ENCODE assay signal across 12 cellular contexts in genomic region chr14:100827140-100827517, GRCh38. TPM values are rescaled to one million over a fixed set of nuclear protein-coding genes. Genes with fewer than 3 reads are reported as not detected.
DNase-seq lines count a peak whose midpoint lies in the region; ATAC-seq and TF ChIP-seq lines count a peak whose summit lies in the region.
"Had no signal": no experiment of that assay in that cellular context is flagged by ENCODE, and none has a peak within 500 bp of the region (broad histone marks: within the 10 kb centered on the region; RNA-seq: fewer than 3 reads in every experiment).

No MANE protein-coding gene starts in this region.

- peak overlapping the region; percentile 85 for H3K4me3 ChIP-seq in AG09309 (ENCODE audit: control insufficient read depth, low read depth, low read length)
- H3K4me3 ChIP-seq in endocrine pancreas (ENCODE audit: control insufficient read depth, insufficient read depth, low read length), result no peak overlapping the region
- peak overlapping the region in 1 of 2 donors; percentile 56 for H3K4me3 ChIP-seq in neuronal stem cell (ENCODE audit: low read length in 2 of 2)
- no peak overlapping the region for H3K4me3 ChIP-seq in naive thymus-derived CD4-positive, alpha-beta T cell (ENCODE audit: low read length)
- H3K4me3 ChIP-seq: K562 had no signal

- POLR2A ChIA-PET in naive thymus-derived CD4-positive, alpha-beta T cell (lab: Charles Lee), result no interaction called here

- no peak overlapping the region for H3K4me2 ChIP-seq in neuronal stem cell (ENCODE audit: insufficient read depth, low read length, poor library complexity, severe bottlenecking)

- H3K4ac ChIP-seq in neuronal stem cell (ENCODE audit: low read length), result no peak overlapping the region

- H3K4me1 ChIP-seq in endocrine pancreas (ENCODE audit: control insufficient read depth, insufficient read depth, low read length), result no peaks in the 10 kb centered on the region
- H3K4me1 ChIP-seq in neuronal stem cell (ENCODE audit: control insufficient read depth in 2 of 2, insufficient read depth in 1 of 2, low read depth in 1 of 2, low read length in 2 of 2), result peaks cover 27 to 33% of the 10 kb centered on the region in 2 donors
- no peaks in the 10 kb centered on the region for H3K4me1 ChIP-seq in naive thymus-derived CD4-positive, alpha-beta T cell (ENCODE audit: control insufficient read depth in 2 of 2, insufficient read depth in 2 of 2, low read length in 2 of 2)

- H2BK120ac ChIP-seq in neuronal stem cell (ENCODE audit: low read depth, low read length), result peak overlapping the region; percentile 90

- H3K14ac ChIP-seq in neuronal stem cell (ENCODE audit: low read length), result no peak overlapping the region

- no peak overlapping the region for H4K8ac ChIP-seq in neuronal stem cell (ENCODE audit: low read depth, low read length)

- peak overlapping the region; percentile 99 for H2AK5ac ChIP-seq in neuronal stem cell (ENCODE audit: low read depth, low read length)

- no peak overlapping the region for H3K27ac Mint-ChIP-seq in naive thymus-derived CD4-positive, alpha-beta T cell

- H4K91ac ChIP-seq in neuronal stem cell (ENCODE audit: low read depth, low read length, poor library complexity), result peak overlapping the region; percentile 23

- H2BK5ac ChIP-seq in neuronal stem cell (ENCODE audit: low read length), result peak overlapping the region; percentile 99

- DNase-seq in AG09309 (ENCODE audit: low read depth) (no peak), neuronal stem cell (ENCODE audit: low spot score) (no peak), NCI-H1436 (lab: John Stamatoyannopoulos, UW) (no peak), NCI-H345 (lab: John Stamatoyannopoulos, UW) (no peak)
- DNase-seq in naive thymus-derived CD4-positive, alpha-beta T cell, result no peak
- DNase-seq: activated naive CD4-positive, alpha-beta T cell; COR-L47; NK-92 treated with Interleukin-12 subunit alpha and Interleukin-12 subunit beta, amount 100 ng/mL, for 24 hours had no signal

- peak overlapping the region; percentile 30 for H3K9ac ChIP-seq in endocrine pancreas (ENCODE audit: control insufficient read depth, insufficient read depth, low read length)
- H3K9ac ChIP-seq in neuronal stem cell (ENCODE audit: low read depth, low read length, poor library complexity), result no peak overlapping the region

- peak overlapping the region in 1 of 10 donors; percentile 43 for H3K4me3 Mint-ChIP-seq in naive thymus-derived CD4-positive, alpha-beta T cell

- H3K27me3 Mint-ChIP-seq in naive thymus-derived CD4-positive, alpha-beta T cell, result peaks cover 43 to 63% (median 48%) of the 10 kb centered on the region in 5 donors

- H3K36me3 ChIP-seq in endocrine pancreas (ENCODE audit: control insufficient read depth, insufficient read depth, low read length), result no peaks in the 10 kb centered on the region
- H3K36me3 ChIP-seq in neuronal stem cell (replicated peaks in 1 of 2; ENCODE audit: control insufficient read depth in 2 of 2, insufficient read depth in 2 of 2, low read length in 2 of 2), result no peaks in the 10 kb centered on the region
- H3K36me3 ChIP-seq in naive thymus-derived CD4-positive, alpha-beta T cell (ENCODE audit: control insufficient read depth in 2 of 3, insufficient read depth in 3 of 3, low read length in 3 of 3), result no peaks in the 10 kb centered on the region

- TF ChIP-seq CTCF in AG09309 (IDR thresholded peaks at IDR 0.05; ENCODE audit: control insufficient read depth, insufficient read depth, low read depth, low read length, missing control alignments), result peak; percentile 61
- peak; percentile 52 for TF ChIP-seq CTCF in LNCAP (IDR thresholded peaks at IDR 0.05)

- no peaks in the 10 kb centered on the region for H3K27me3 ChIP-seq in endocrine pancreas (ENCODE audit: control insufficient read depth, insufficient read depth, low read length)
- no peaks in the 10 kb centered on the region for H3K27me3 ChIP-seq in neuronal stem cell (ENCODE audit: control insufficient read depth in 3 of 3, insufficient read depth in 3 of 3, low read depth in 1 of 3, low read length in 3 of 3)
- peaks cover 0 to 3% of the 10 kb centered on the region in 2 donors for H3K27me3 ChIP-seq in naive thymus-derived CD4-positive, alpha-beta T cell (ENCODE audit: control insufficient read depth in 2 of 2, insufficient read depth in 2 of 2, low read length in 2 of 2)

- H2BK15ac ChIP-seq in neuronal stem cell (ENCODE audit: low read length), result peak overlapping the region; percentile 71

- H2BK12ac ChIP-seq in neuronal stem cell (ENCODE audit: low read length), result peak overlapping the region; percentile 98

- no peak overlapping the region for H2AFZ ChIP-seq in neuronal stem cell (ENCODE audit: low read length)

- CTCF ChIA-PET in naive thymus-derived CD4-positive, alpha-beta T cell (lab: Charles Lee), result no interaction called here

- peak overlapping the region; percentile 90 for H3K18ac ChIP-seq in neuronal stem cell (ENCODE audit: low read length)

- H3K36me3 Mint-ChIP-seq in naive thymus-derived CD4-positive, alpha-beta T cell, result peaks cover 0 to 3% (median 0%) of the 10 kb centered on the region in 5 donors

- no peak overlapping the region for H3K23ac ChIP-seq in neuronal stem cell (ENCODE audit: low read depth, low read length, poor library complexity)

- H3K27ac ChIP-seq in neuronal stem cell (replicated peaks; ENCODE audit: low read length), result peak overlapping the region; percentile 33
- no peak overlapping the region for H3K27ac ChIP-seq in naive thymus-derived CD4-positive, alpha-beta T cell (ENCODE audit: low read depth, low read length)

- no peaks in the 10 kb centered on the region for H3K9me3 ChIP-seq in endocrine pancreas (ENCODE audit: control insufficient read depth, low read length)
- H3K9me3 ChIP-seq in neuronal stem cell (replicated peaks in 1 of 2; ENCODE audit: control insufficient read depth in 2 of 2, insufficient read depth in 1 of 2, low read depth in 1 of 2, low read length in 2 of 2), result peaks cover 16 to 22% of the 10 kb centered on the region in 2 donors
- H3K9me3 ChIP-seq in naive thymus-derived CD4-positive, alpha-beta T cell (ENCODE audit: control insufficient read depth in 2 of 3, low read length in 3 of 3), result no peaks in the 10 kb centered on the region

- H3K4me1 Mint-ChIP-seq in naive thymus-derived CD4-positive, alpha-beta T cell, result peaks cover 0 to 20% (median 4%) of the 10 kb centered on the region in 7 donors

- ATAC-seq in HG02759 (IDR thresholded peaks at IDR 0.05; ENCODE audit: unreplicated experiment), result no peak
- no peak for ATAC-seq in naive thymus-derived CD4-positive, alpha-beta T cell

- H3K79me1 ChIP-seq in neuronal stem cell (ENCODE audit: low read depth, low read length), result no peaks in the 10 kb centered on the region

- H3K9me3 Mint-ChIP-seq in naive thymus-derived CD4-positive, alpha-beta T cell, result peaks cover 0 to 14% (median 5%) of the 10 kb centered on the region in 11 donors

- intact Hi-C loops in naive thymus-derived CD4-positive, alpha-beta T cell (cut with micrococcal nuclease), result no loop called here

- no CpG with 5 or more reads among the region's 25 CpGs for WGBS in neuronal stem cell (ENCODE audit: extremely low coverage in 2 of 2, insufficient read length in 2 of 2, insufficient replicate concordance in 1 of 2), 2 donors

RNA-seq across cellular contexts. Expression of gene MEG3, which starts 1.2 kb away (rescaled TPM):
- 61.0 TPM for polyA plus RNA-seq in neuronal stem cell (2013, experiment 1 of 2)
- polyA plus RNA-seq in neuronal stem cell (2013, experiment 2 of 2), result 58.1 TPM
- total RNA-seq in naive thymus-derived CD4-positive, alpha-beta T cell, result 1 to 10 TPM in 1 of 5 experiments, under 1 TPM in 1, not detected in 3; 0.80 to 2.4 TPM
- polyA plus RNA-seq in naive thymus-derived CD4-positive, alpha-beta T cell, result not detected
